1 cellular context compared by ENCODE assay signal in genomic region chr15:83457149-83457548, GRCh38.
TF ChIP-seq lines count a peak whose summit lies in the region.

No MANE protein-coding gene starts in this region.

TF ChIP-seq in K562, 482 proteins besides CTCF, POLR2A, EP300 and RAD21 (continued from another document):
- TF ChIP-seq TFE3 (CRISPR knock-in tag; IDR thresholded peaks at IDR 0.05) (peak; percentile 72), TBP (optimal IDR thresholded peaks at IDR 0.05; ENCODE audit: low read depth, low read length) (peak; percentile 12), USF2 (CRISPR knock-in tag; IDR thresholded peaks at IDR 0.05) (peak; percentile 52), NFE2 (IDR thresholded peaks at IDR 0.05; ENCODE audit: low read depth) (peak; percentile 39; the same call in 1 of the 2 replicates), NR2C2 (CRISPR knock-in tag; IDR thresholded peaks at IDR 0.05) (no peak), NR2C2 (tag; IDR thresholded peaks at IDR 0.05) (peak; percentile 68), EHMT2 (IDR thresholded peaks at IDR 0.05) (no peak), RAD51 (IDR thresholded peaks at IDR 0.05; ENCODE audit: borderline replicate concordance, low read depth) (peak; percentile 53; the same call in 1 of the 2 replicates), TOE1 (IDR thresholded peaks at IDR 0.05; ENCODE audit: borderline replicate concordance) (0 out of 2 replicates have a peak, but pooled peaks have one; percentile 35), TOE1 (CRISPR knock-in tag; IDR thresholded peaks at IDR 0.05; ENCODE audit: borderline replicate concordance, low read depth) (no peak), FOSL1 (tag; conservative IDR thresholded peaks at IDR 0.05) (no peak), NR2C1 (IDR thresholded peaks at IDR 0.05) (peak; percentile 75), NR2C1 (tag; IDR thresholded peaks at IDR 0.05) (peak; percentile 43; the same call in 1 of the 2 replicates)
TF ChIP-seq in K562: peak in this region for 8.
